ENCODE assay signal across 8 cellular contexts in the genomic region with DNA sequence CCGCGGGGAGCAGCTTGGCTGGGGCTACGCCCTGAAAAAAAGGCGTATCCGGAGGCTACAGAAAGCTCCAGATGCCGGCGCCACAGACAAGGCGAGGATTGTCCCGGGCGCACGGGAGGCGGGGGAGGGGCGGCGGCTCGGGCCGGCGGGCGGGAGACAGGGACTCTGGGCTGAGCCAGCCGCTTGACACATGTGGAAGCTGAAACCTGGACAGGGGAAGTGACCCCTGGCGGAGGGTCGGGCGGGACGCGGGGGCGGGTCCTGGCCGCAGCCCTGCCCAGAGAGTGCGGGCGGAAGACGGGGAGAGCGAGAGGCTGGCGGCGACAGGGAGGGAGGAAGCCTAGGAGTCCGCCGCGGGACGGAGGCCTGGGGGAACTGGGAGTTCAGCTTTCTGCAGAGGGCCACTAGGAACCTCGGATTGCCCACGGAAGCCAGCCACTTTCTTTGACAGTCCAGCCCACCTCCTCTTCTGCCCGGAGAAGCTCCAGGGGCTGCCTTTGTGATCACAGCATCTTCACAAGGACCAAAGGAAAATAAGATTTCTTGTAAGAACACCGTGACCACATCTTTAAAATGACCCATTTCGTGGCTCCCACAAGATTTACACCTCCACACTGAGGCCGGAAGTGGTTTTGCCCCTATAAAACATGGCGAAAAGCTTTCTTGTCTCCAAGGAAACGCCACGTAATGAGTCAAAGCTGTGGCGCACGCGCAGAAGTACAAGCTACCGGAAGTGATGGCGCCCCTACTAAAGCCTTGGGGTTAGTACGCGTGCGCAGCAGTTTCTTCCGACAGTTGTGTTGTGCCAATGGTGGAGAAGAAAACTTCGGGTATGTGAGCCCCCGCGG. TPM values are rescaled to one million over a fixed set of nuclear protein-coding genes. Genes with fewer than 3 reads are reported as not detected.
DNase-seq lines count a peak whose midpoint lies in the region; ATAC-seq and TF ChIP-seq lines count a peak whose summit lies in the region.

A gene with protein sequence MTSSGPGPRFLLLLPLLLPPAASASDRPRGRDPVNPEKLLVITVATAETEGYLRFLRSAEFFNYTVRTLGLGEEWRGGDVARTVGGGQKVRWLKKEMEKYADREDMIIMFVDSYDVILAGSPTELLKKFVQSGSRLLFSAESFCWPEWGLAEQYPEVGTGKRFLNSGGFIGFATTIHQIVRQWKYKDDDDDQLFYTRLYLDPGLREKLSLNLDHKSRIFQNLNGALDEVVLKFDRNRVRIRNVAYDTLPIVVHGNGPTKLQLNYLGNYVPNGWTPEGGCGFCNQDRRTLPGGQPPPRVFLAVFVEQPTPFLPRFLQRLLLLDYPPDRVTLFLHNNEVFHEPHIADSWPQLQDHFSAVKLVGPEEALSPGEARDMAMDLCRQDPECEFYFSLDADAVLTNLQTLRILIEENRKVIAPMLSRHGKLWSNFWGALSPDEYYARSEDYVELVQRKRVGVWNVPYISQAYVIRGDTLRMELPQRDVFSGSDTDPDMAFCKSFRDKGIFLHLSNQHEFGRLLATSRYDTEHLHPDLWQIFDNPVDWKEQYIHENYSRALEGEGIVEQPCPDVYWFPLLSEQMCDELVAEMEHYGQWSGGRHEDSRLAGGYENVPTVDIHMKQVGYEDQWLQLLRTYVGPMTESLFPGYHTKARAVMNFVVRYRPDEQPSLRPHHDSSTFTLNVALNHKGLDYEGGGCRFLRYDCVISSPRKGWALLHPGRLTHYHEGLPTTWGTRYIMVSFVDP (minus strand): TSS at position 194 of the 848 bp plus-strand sequence. CDS start 307 bp downstream, outside the sequence.
ZNHIT1 (plus strand) TSS at position 778 of the 848 bp plus-strand sequence; CDS start at position 809, 31 bp downstream.

- H3K4me3 ChIP-seq in choroid plexus epithelial cell (ENCODE audit: low read depth, low read length): peak within 1 kb of the TSS; percentile 74
- H3K4me3 ChIP-seq in kidney epithelial cell (ENCODE audit: low read depth, low read length): peak within 1 kb of the TSS; percentile 63

- H3K4me1 Mint-ChIP-seq in activated CD4-positive, alpha-beta T cell treated with anti-CD3 and anti-CD28 coated beads for 36 hours: peaks cover 31% of the 10 kb centered on the region

- H3K27ac Mint-ChIP-seq in activated CD4-positive, alpha-beta T cell treated with anti-CD3 and anti-CD28 coated beads for 36 hours: peak within 1 kb of the TSS; percentile 85

- intact Hi-C loops in activated CD4-positive, alpha-beta T cell treated with anti-CD3 and anti-CD28 coated beads for 36 hours (cut with DNase I, micrococcal nuclease): loop anchor here (1.0 to 10.0 kb wide), 12 partner anchors 27 to 510 kb away; partner anchors contain the start of genes AP1S1 (in 1 of the 2), IFT22 (in 1 of the 2), POP7 (in 1 of the 2) and SRRT (in 1 of the 2)

- no peaks in the 10 kb centered on the region for H3K27me3 ChIP-seq in kidney epithelial cell (ENCODE audit: control insufficient read depth, insufficient read depth, low read length)

- ATAC-seq in HG03442 (IDR thresholded peaks at IDR 0.05; ENCODE audit: unreplicated experiment): peak; percentile 65
- ATAC-seq in activated CD4-positive, alpha-beta T cell treated with anti-CD3 and anti-CD28 coated beads for 36 hours: peak; percentile 88

- H3K4me3 Mint-ChIP-seq in activated CD4-positive, alpha-beta T cell treated with anti-CD3 and anti-CD28 coated beads for 36 hours: peak within 1 kb of the TSS; percentile 99

- no peaks in the 10 kb centered on the region for H3K27me3 Mint-ChIP-seq in activated CD4-positive, alpha-beta T cell treated with anti-CD3 and anti-CD28 coated beads for 36 hours

- DNase-seq in Ammon's horn (ENCODE audit: low spot score) (peak; percentile 98), GM19238 (ENCODE audit: insufficient read length, low spot score) (peak; percentile 98), NCI-H524 (lab: John Stamatoyannopoulos, UW) (peak; percentile 96 to 98), choroid plexus epithelial cell (ENCODE audit: low read depth) (peak; percentile 99), kidney epithelial cell (ENCODE audit: low read depth) (peak; percentile 88)
- peak; percentile 97 for DNase-seq in activated CD4-positive, alpha-beta T cell treated with anti-CD3 and anti-CD28 coated beads for 36 hours
- peak; percentile 91 to 92 for DNase-seq in stimulated activated CD4-positive, alpha-beta T cell treated with anti-CD3 and anti-CD28 coated beads, Interleukin-15, amount 100 ng/mL, for 48 hours (ENCODE audit: low read depth in 2 of 2)

- POLR2A ChIA-PET in activated CD4-positive, alpha-beta T cell treated with anti-CD3 and anti-CD28 coated beads for 36 hours (lab: Charles Lee): interaction anchor here (0.5 to 1.6 kb wide), 7 partner anchors 9 to 1920 kb away, joined by 3 to 9 read pairs (median 3); partner anchors contain the start of genes POP7 and SRRT

- CTCF ChIA-PET in activated CD4-positive, alpha-beta T cell treated with anti-CD3 and anti-CD28 coated beads for 36 hours (lab: Charles Lee): interaction anchor here (0.6 to 4.3 kb wide), 15 partner anchors 9 to 512 kb away, joined by 3 to 38 read pairs (median 6); partner anchors contain the start of genes FIS1 and POP7

- TF ChIP-seq CTCF in choroid plexus epithelial cell (conservative IDR thresholded peaks at IDR 0.05; ENCODE audit: low read depth, low read length) (no peak), kidney epithelial cell (IDR thresholded peaks at IDR 0.05; ENCODE audit: insufficient read depth, low read length, poor library complexity, severe bottlenecking) (no peak)

- peaks cover 1% of the 10 kb centered on the region for H3K36me3 ChIP-seq in kidney epithelial cell (ENCODE audit: control insufficient read depth, insufficient read depth, low read length)

- H3K36me3 Mint-ChIP-seq in activated CD4-positive, alpha-beta T cell treated with anti-CD3 and anti-CD28 coated beads for 36 hours (ENCODE audit: low read depth): peaks cover 18% of the 10 kb centered on the region

- H3K9me3 Mint-ChIP-seq in activated CD4-positive, alpha-beta T cell treated with anti-CD3 and anti-CD28 coated beads for 36 hours (ENCODE audit: low read depth): no peaks in the 10 kb centered on the region

RNA-seq across cellular contexts. Expression of the first gene that starts in this region (rescaled TPM):
- total RNA-seq in activated CD4-positive, alpha-beta T cell treated with anti-CD3 and anti-CD28 coated beads for 36 hours: 10 to 100 TPM; 30.7 to 35.9 TPM
- 95.6 and 102 TPM in 2 replicates for total RNA-seq in kidney epithelial cell

RNA-seq across cellular contexts. Expression of gene ZNHIT1, which starts in this region (rescaled TPM):
- 10 to 100 TPM; 44.2 TPM for total RNA-seq in activated CD4-positive, alpha-beta T cell treated with anti-CD3 and anti-CD28 coated beads for 36 hours
- total RNA-seq in kidney epithelial cell: 90.2 and 109 TPM in 2 replicates

Comparison
In these comparisons a context has a peak if more than half of its experiments do, and no peak if none do; other contexts are left out.
1. Peak in every context shown above with its lines: DNase-seq, ATAC-seq and H3K4me3 ChIP-seq.